Comparison of ENCODE assay signal across 8 cellular contexts in genomic region chr16:73015612-73016487, GRCh38. TPM values are rescaled to one million over a fixed set of nuclear protein-coding genes. Genes with fewer than 3 reads are reported as not detected.
A peak's percentile ranks its signal among the peaks of the same experiment; 100 is the strongest.
DNase-seq lines count a peak whose midpoint lies in the region; ATAC-seq and TF ChIP-seq lines count a peak whose summit lies in the region.

No MANE protein-coding gene starts in this region.

- CTCF ChIA-PET in CD8-positive, alpha-beta memory T cell (lab: Charles Lee): no interaction called here

- peak; percentile 74 for DNase-seq in GM13976 (ENCODE audit: low spot score)
- peak; percentile 79 for DNase-seq in KBM-7
- peak; percentile 94 for DNase-seq in kidney tubule cell (ENCODE audit: low spot score)
- no peak for DNase-seq in stimulated activated CD4-positive, alpha-beta T cell treated with anti-CD3 and anti-CD28 coated beads, Interleukin-1b, Interleukin-23, amount 100 ng/mL, for 48 hours
- DNase-seq in midbrain (lab: John Stamatoyannopoulos, UW): no peak
- DNase-seq in superior temporal gyrus (ENCODE audit: extremely low spot score): no peak
- no peak for DNase-seq in CD8-positive, alpha-beta memory T cell

- H3K27ac ChIP-seq in CD8-positive, alpha-beta memory T cell (ENCODE audit: low read depth, low read length): no peak overlapping the region

- H3K4me3 Mint-ChIP-seq in CD8-positive, alpha-beta memory T cell: no peak overlapping the region

- ATAC-seq in GM21737 (IDR thresholded peaks at IDR 0.05; ENCODE audit: unreplicated experiment): peak; percentile 85

- no peak for TF ChIP-seq CTCF in GM13976 (IDR thresholded peaks at IDR 0.05; ENCODE audit: borderline replicate concordance, control extremely low read depth, extremely low read depth, insufficient read depth, missing control alignments)

- no peaks in the 10 kb centered on the region for H3K4me1 Mint-ChIP-seq in CD8-positive, alpha-beta memory T cell

- peaks cover 0 to 9% (median 0%) of the 10 kb centered on the region in 5 donors for H3K9me3 Mint-ChIP-seq in CD8-positive, alpha-beta memory T cell

- H3K4me3 ChIP-seq in CD8-positive, alpha-beta memory T cell (ENCODE audit: low read length): no peak overlapping the region

- H3K36me3 ChIP-seq in CD8-positive, alpha-beta memory T cell (ENCODE audit: insufficient read depth, low read length): no peaks in the 10 kb centered on the region

- POLR2A ChIA-PET in CD8-positive, alpha-beta memory T cell (lab: Charles Lee): no interaction called here

- no peak overlapping the region for H3K27ac Mint-ChIP-seq in CD8-positive, alpha-beta memory T cell

- no peaks in the 10 kb centered on the region for H3K36me3 Mint-ChIP-seq in CD8-positive, alpha-beta memory T cell

- H3K27me3 ChIP-seq in CD8-positive, alpha-beta memory T cell (ENCODE audit: insufficient read depth, low read length, poor library complexity, severe bottlenecking): no peaks in the 10 kb centered on the region

- no peaks in the 10 kb centered on the region for H3K9me3 ChIP-seq in CD8-positive, alpha-beta memory T cell (ENCODE audit: low read length)

- in situ Hi-C loops in GM13976 (cut with MboI; ENCODE audit: low sequenced_read_pairs, unreplicated experiment) (no loop called here), KBM-7 (cut with MboI; ENCODE audit: low pct_unique_long_range_greater_than_20kb, low sequenced_read_pairs) (no loop called here)

- no peaks in the 10 kb centered on the region for H3K27me3 Mint-ChIP-seq in CD8-positive, alpha-beta memory T cell

- H3K4me1 ChIP-seq in CD8-positive, alpha-beta memory T cell (ENCODE audit: insufficient read depth, low read length): no peaks in the 10 kb centered on the region

RNA-seq across cellular contexts. Expression of gene ZFHX3, which starts 32.1 kb away (rescaled TPM):
- under 1 TPM; 0.20 to 0.22 TPM for total RNA-seq in CD8-positive, alpha-beta memory T cell
- polyA plus RNA-seq in CD8-positive, alpha-beta memory T cell: 0.13 TPM

Comparison
In these comparisons a context has a peak if more than half of its experiments do, and no peak if none do; other contexts are left out.
1. DNase-seq: peak in GM13976 (single experiment), KBM-7 (single experiment) and kidney tubule cell (single experiment); none in stimulated activated CD4-positive, alpha-beta T cell treated with anti-CD3 and anti-CD28 coated beads, Interleukin-1b, Interleukin-23, amount 100 ng/mL, for 48 hours (single experiment), midbrain (single experiment), superior temporal gyrus (single experiment) and CD8-positive, alpha-beta memory T cell (0 of 5).